ENCODE assay signal across 9 cellular contexts in genomic region chr10:61994404-61995031, GRCh38.
DNase-seq lines count a peak whose midpoint lies in the region; ATAC-seq and TF ChIP-seq lines count a peak whose summit lies in the region.
"Had no signal": no experiment of that assay in that cellular context is flagged by ENCODE, and none has a peak within 500 bp of the region (broad histone marks: within the 10 kb centered on the region; RNA-seq: fewer than 3 reads in every experiment).

No MANE protein-coding gene starts in this region.

- no peak for ATAC-seq in activated T-helper 17 cell treated with anti-CD3 and anti-CD28 coated beads, Interleukin-2, amount 50 U/mL, for 72 hours (replicated peaks)
- no peak for ATAC-seq in left lung

- 46% methylated on average over 6 of the region's 6 CpGs for WGBS in suprapubic skin

- H3K27me3 Mint-ChIP-seq in activated CD4-positive, alpha-beta T cell treated with anti-CD3 and anti-CD28 coated beads, Interleukin-2, amount 10 ng/mL, durations not matched to agents 24 days and 14 days: no peaks in the 10 kb centered on the region
- H3K27me3 Mint-ChIP-seq in activated T-helper 17 cell treated with anti-CD3 and anti-CD28 coated beads, Interleukin-2, amount 50 U/mL, for 72 hours: no peaks in the 10 kb centered on the region

- peaks cover 13% of the 10 kb centered on the region for H3K9me3 Mint-ChIP-seq in activated CD4-positive, alpha-beta T cell treated with anti-CD3 and anti-CD28 coated beads, Interleukin-2, amount 10 ng/mL, durations not matched to agents 24 days and 14 days
- peaks cover 8% of the 10 kb centered on the region for H3K9me3 Mint-ChIP-seq in activated T-helper 17 cell treated with anti-CD3 and anti-CD28 coated beads, Interleukin-2, amount 50 U/mL, for 72 hours

- peaks cover 57% of the 10 kb centered on the region for H3K36me3 Mint-ChIP-seq in activated CD4-positive, alpha-beta T cell treated with anti-CD3 and anti-CD28 coated beads, Interleukin-2, amount 10 ng/mL, durations not matched to agents 24 days and 14 days (ENCODE audit: low read depth)
- peaks cover 87% of the 10 kb centered on the region for H3K36me3 Mint-ChIP-seq in activated T-helper 17 cell treated with anti-CD3 and anti-CD28 coated beads, Interleukin-2, amount 50 U/mL, for 72 hours (ENCODE audit: low read depth)

- H3K27me3 ChIP-seq in left lung: no peaks in the 10 kb centered on the region
- no peaks in the 10 kb centered on the region for H3K27me3 ChIP-seq in suprapubic skin

- no peaks in the 10 kb centered on the region for H3K9me3 ChIP-seq in left lung
- no peaks in the 10 kb centered on the region for H3K9me3 ChIP-seq in suprapubic skin

- H3K4me3 ChIP-seq in left lung: no peak overlapping the region
- H3K4me3 ChIP-seq in suprapubic skin: peak overlapping the region; percentile 8

- TF ChIP-seq CTCF in left lung (IDR thresholded peaks at IDR 0.05): no peak
- TF ChIP-seq CTCF in suprapubic skin (IDR thresholded peaks at IDR 0.05): no peak

- peak overlapping the region; percentile 88 to 94 for H3K27ac ChIP-seq in left lung
- H3K27ac ChIP-seq in suprapubic skin: peak overlapping the region; percentile 76

- no peak for DNase-seq in activated CD4-positive, alpha-beta T cell treated with anti-CD3 and anti-CD28 coated beads, Interleukin-2, amount 10 ng/mL, durations not matched to agents 24 days and 14 days
- DNase-seq in activated CD4-positive, alpha-beta T cell treated with anti-CD3 and anti-CD28 coated beads, Interleukin-2, amount 50 U/mL, for 48 hours: no peak
- no peak for DNase-seq in left lung
- DNase-seq in suprapubic skin (ENCODE audit: low spot score in 2 of 2): no peak
- DNase-seq in SW480 (ENCODE audit: low spot score): no peak
- no peak for DNase-seq in anterior cingulate cortex (lab: John Stamatoyannopoulos, UW)
- DNase-seq in globus pallidus (ENCODE audit: low spot score): no peak
- DNase-seq: NCI-H1694 treated with DMSO at 0.1 percent for 48 hours had no signal

- H3K27ac Mint-ChIP-seq in activated CD4-positive, alpha-beta T cell treated with anti-CD3 and anti-CD28 coated beads, Interleukin-2, amount 10 ng/mL, durations not matched to agents 24 days and 14 days: peak overlapping the region; percentile 93
- H3K27ac Mint-ChIP-seq in activated T-helper 17 cell treated with anti-CD3 and anti-CD28 coated beads, Interleukin-2, amount 50 U/mL, for 72 hours: peak overlapping the region; percentile 97

- H3K36me3 ChIP-seq in left lung (no peaks in the 10 kb centered on the region), suprapubic skin (no peaks in the 10 kb centered on the region)

- H3K4me1 ChIP-seq in left lung (peaks cover 24 to 62% of the 10 kb centered on the region in 2 donors), suprapubic skin (peaks cover 47% of the 10 kb centered on the region)

- H3K4me1 Mint-ChIP-seq in activated CD4-positive, alpha-beta T cell treated with anti-CD3 and anti-CD28 coated beads, Interleukin-2, amount 10 ng/mL, durations not matched to agents 24 days and 14 days: peaks cover 72% of the 10 kb centered on the region
- peaks cover 56% of the 10 kb centered on the region for H3K4me1 Mint-ChIP-seq in activated T-helper 17 cell treated with anti-CD3 and anti-CD28 coated beads, Interleukin-2, amount 50 U/mL, for 72 hours

- intact Hi-C loops in activated CD4-positive, alpha-beta T cell treated with anti-CD3 and anti-CD28 coated beads, Interleukin-2, amount 10 ng/mL, durations not matched to agents 24 days and 14 days (cut with micrococcal nuclease): loop anchor here (1.0 to 2.0 kb wide), 3 partner anchors 8 to 250 kb away; no protein-coding TSS in a partner anchor
- intact Hi-C loops in left lung (cut with DNase I): no loop called here

- peak overlapping the region; percentile 77 for H3K4me3 Mint-ChIP-seq in activated CD4-positive, alpha-beta T cell treated with anti-CD3 and anti-CD28 coated beads, Interleukin-2, amount 10 ng/mL, durations not matched to agents 24 days and 14 days
- peak overlapping the region; percentile 75 for H3K4me3 Mint-ChIP-seq in activated T-helper 17 cell treated with anti-CD3 and anti-CD28 coated beads, Interleukin-2, amount 50 U/mL, for 72 hours

- no peak for TF ChIP-seq EP300 in suprapubic skin (IDR thresholded peaks at IDR 0.05)

- no peak for TF ChIP-seq POLR2A in suprapubic skin (IDR thresholded peaks at IDR 0.05)
